ENCODE assay signal across 10 cellular contexts in the genomic region with DNA sequence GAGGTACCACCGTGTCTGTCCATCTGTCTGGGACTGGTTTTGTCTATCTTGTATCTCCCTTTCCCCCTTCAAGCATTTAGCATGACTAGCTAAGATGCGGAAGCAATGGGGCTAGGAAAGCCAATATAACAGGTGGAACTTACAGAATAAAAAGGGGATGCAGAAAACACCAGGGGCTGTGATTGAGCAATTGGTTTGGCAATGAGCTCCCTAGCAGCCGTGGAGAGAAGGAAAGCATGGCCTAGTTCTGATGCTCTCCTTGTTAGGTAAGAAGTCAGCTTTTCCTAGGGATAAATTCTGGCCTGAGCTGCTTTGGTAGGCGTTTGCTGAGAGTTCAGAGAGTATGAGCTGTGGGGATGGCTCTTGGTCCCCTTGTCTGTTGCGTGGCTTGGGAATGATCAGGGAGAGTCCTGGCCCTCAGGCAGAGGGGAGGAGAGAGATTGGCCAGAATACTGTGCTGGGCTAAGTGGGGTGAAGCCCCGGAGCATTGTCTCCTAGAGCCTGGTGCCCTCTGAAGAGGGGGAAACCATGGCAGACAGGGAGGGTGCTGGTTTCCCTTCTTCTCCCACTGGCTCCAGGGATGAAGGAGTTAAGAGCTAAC. TPM values are rescaled to one million over a fixed set of nuclear protein-coding genes. Genes with fewer than 3 reads are reported as not detected.
DNase-seq lines count a peak whose midpoint lies in the region; ATAC-seq and TF ChIP-seq lines count a peak whose summit lies in the region.
"Had no signal": no experiment of that assay in that cellular context is flagged by ENCODE, and none has a peak within 500 bp of the region (broad histone marks: within the 10 kb centered on the region; RNA-seq: fewer than 3 reads in every experiment).

No MANE protein-coding gene starts in this region.

- no peak for ATAC-seq in PC-3

- peak overlapping the region; percentile 81 for H3K4me2 ChIP-seq in PC-3 (ENCODE audit: low read length)

- TF ChIP-seq CTCF in PC-3 (conservative IDR thresholded peaks at IDR 0.05; ENCODE audit: low read depth, low read length): no peak
- TF ChIP-seq CTCF in epithelial cell of esophagus (IDR thresholded peaks at IDR 0.05; ENCODE audit: insufficient read depth, low read depth, low read length, missing control alignments): no peak
- TF ChIP-seq CTCF in retinal pigment epithelial cell (conservative IDR thresholded peaks at IDR 0.05; ENCODE audit: low read depth, low read length): no peak

- no peak overlapping the region for H3K27ac ChIP-seq in PC-3 (ENCODE audit: low read length)

- H2AFZ ChIP-seq in PC-3 (ENCODE audit: low read length): no peak overlapping the region

- peaks cover 91% of the 10 kb centered on the region for H3K79me2 ChIP-seq in PC-3 (ENCODE audit: low read length)

- H3F3A ChIP-seq in PC-3 (ENCODE audit: low read length, unreplicated experiment): no peaks in the 10 kb centered on the region

- POLR2A ChIA-PET in PC-3 (lab: Charles Lee; ENCODE audit: unreplicated experiment): interaction anchor here (0.6 to 1.4 kb wide), 3 partner anchors 9 to 17 kb away, joined by 3 to 24 read pairs (median 4); no protein-coding TSS in a partner anchor

- H3K4me3 ChIP-seq in GM08714 (ENCODE audit: low read length) (peak overlapping the region; percentile 45; the same call in 1 of the 2 replicates), PC-3 (ENCODE audit: low read length) (peak overlapping the region; percentile 70), epithelial cell of esophagus (ENCODE audit: low read length) (peak overlapping the region; percentile 70), retinal pigment epithelial cell (ENCODE audit: low read length) (peak overlapping the region; percentile 51)

- peaks cover 25% of the 10 kb centered on the region for H4K20me1 ChIP-seq in PC-3 (ENCODE audit: low read length)

- no peaks in the 10 kb centered on the region for H3K9me3 ChIP-seq in PC-3 (ENCODE audit: low read length)

- peaks cover 35% of the 10 kb centered on the region for H3K4me1 ChIP-seq in PC-3 (ENCODE audit: insufficient read depth, low read length)

- H3K9ac ChIP-seq in PC-3 (ENCODE audit: low read length): no peak overlapping the region; the same call in 1 of the 2 replicates

- H3K36me3 ChIP-seq in PC-3 (ENCODE audit: low read depth, low read length): peaks cover 36% of the 10 kb centered on the region

- intact Hi-C loops in PC-3 (cut with micrococcal nuclease): no loop called here

- CTCF ChIA-PET in PC-3 (lab: Charles Lee): interaction anchor here (0.6 to 3.3 kb wide), 2 partner anchors 16 to 31 kb away, joined by 6 to 95 read pairs; a partner anchor contains a TSS

- DNase-seq in PC-3 (peak; percentile 13), epithelial cell of esophagus (ENCODE audit: low read depth) (no peak), retinal pigment epithelial cell (ENCODE audit: low read depth) (no peak), germinal center (ENCODE audit: low spot score) (no peak), NCI-H526 (lab: John Stamatoyannopoulos, UW) (no peak)
- no peak for DNase-seq in stimulated activated CD4-positive, alpha-beta T cell treated with anti-CD3 and anti-CD28 coated beads, Interleukin-2, amount 100 ng/mL, for 24 hours
- DNase-seq in activated CD4-positive, alpha-beta T cell treated with anti-CD3 and anti-CD28 coated beads for 48 hours: no peak

- no TSS peak for BruUV-seq in PC-3 (replicated peaks; lab: Mats Ljungman, UMichigan)

- no peaks in the 10 kb centered on the region for H3K9me2 ChIP-seq in PC-3 (replicated peaks; ENCODE audit: low read length)

- no peaks in the 10 kb centered on the region for H3K27me3 ChIP-seq in PC-3 (ENCODE audit: low read length)

RNA-seq across cellular contexts. Expression of a gene that starts 7.1 kb away (rescaled TPM):
- 7.5 and 13.0 TPM in 2 replicates for total RNA-seq in PC-3 (2014; rRNA removed)

RNA-seq across cellular contexts. Expression of a gene that starts 17.4 kb away (rescaled TPM):
- 232 TPM in 2 replicates for total RNA-seq in PC-3 (2014; rRNA removed)

RNA-seq across cellular contexts. Expression of a gene that starts 47.7 kb away (rescaled TPM):
- not detected in 2 replicates for total RNA-seq in PC-3 (2014; rRNA removed)
- total RNA-seq: T-helper 1 cell treated with Interleukin-12 subunit alpha and Interleukin-12 subunit beta and Interleukin-4 antibody, amounts not matched to agents 30 ng/mL and 1 ng/mL, for 36 hours; temporal lobe had no signal
